17 cellular contexts compared by ENCODE assay signal in the genomic region with DNA sequence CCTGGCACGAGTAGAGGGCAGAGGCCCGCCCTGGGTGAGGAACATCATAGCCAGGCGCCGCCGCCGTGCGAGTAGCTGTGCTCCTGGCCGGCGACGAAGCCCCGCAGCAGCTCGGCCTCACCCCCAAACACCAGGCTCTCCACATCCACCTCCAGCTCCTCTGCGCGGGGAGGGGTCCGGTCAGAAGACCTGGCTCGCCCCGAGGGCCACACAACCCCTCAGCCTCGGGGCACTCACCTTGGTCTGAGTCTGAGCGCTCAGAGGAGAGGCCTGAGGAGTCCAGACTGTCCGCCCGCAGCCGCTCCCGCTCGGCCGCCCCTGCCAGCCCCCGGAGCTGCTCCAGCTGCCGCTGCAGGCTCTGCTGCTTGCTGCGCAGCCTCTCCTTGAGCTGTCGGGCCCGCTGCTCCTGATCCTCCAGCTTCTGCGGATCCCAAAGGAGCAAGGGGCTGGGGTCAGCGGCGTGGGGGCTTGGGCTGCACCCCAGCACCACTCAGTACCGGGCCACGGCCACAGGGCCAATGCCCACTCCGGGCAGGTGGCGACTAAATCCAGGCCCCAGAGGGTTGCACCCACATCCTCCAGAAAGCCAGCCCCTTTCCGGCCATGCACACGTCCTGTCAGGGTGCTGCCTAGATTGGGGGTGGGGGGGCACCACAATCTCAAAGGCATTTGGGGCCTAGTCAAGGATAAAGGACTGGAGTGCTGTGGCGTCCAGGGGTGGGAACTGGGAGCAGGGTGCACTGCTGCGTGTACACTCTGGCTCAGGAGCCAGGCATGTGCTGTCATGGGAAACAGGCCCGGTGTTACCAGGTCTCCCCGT. TPM values are rescaled to one million over a fixed set of nuclear protein-coding genes. Genes with fewer than 3 reads are reported as not detected.
A peak's percentile ranks its signal among the peaks of the same experiment; 100 is the strongest.
DNase-seq lines count a peak whose midpoint lies in the region; ATAC-seq and TF ChIP-seq lines count a peak whose summit lies in the region.
"Had no signal": no experiment of that assay in that cellular context is flagged by ENCODE, and none has a peak within 500 bp of the region (broad histone marks: within the 10 kb centered on the region; RNA-seq: fewer than 3 reads in every experiment).

No MANE protein-coding gene starts in this region.

- TF ChIP-seq CTCF in WTC11 (IDR thresholded peaks at IDR 0.05), result no peak
- TF ChIP-seq CTCF in lower lobe of right lung (IDR thresholded peaks at IDR 0.05), result no peak
- no peak for TF ChIP-seq CTCF in uterus (IDR thresholded peaks at IDR 0.05)

- no peak overlapping the region for H3K27ac Mint-ChIP-seq in WTC11

- peaks cover 30% of the 10 kb centered on the region for H3K36me3 ChIP-seq in lower lobe of right lung
- no peaks in the 10 kb centered on the region for H3K36me3 ChIP-seq in aorta (ENCODE audit: control insufficient read depth in 1 of 2, insufficient read depth in 2 of 2, low read length in 1 of 2)
- H3K36me3 ChIP-seq in uterus, result no peaks in the 10 kb centered on the region

- H3K9me3 Mint-ChIP-seq in WTC11, result no peaks in the 10 kb centered on the region
- H3K9me3 Mint-ChIP-seq: activated T-cell treated with anti-CD3 and anti-CD28 coated beads, Interleukin-2, amount 50 U/mL, for 72 hours; CD8-positive, alpha-beta T cell; central memory CD8-positive, alpha-beta T cell; type B pancreatic cell had no signal

- DNase-seq in Right ventricle myocardium inferior (ENCODE audit: missing footprints) (peak; percentile 67), cardiac septum (ENCODE audit: low spot score) (no peak), WTC11 (ENCODE audit: low spot score) (no peak), lower lobe of right lung (peak; percentile 61), aorta (peak; percentile 46 to 77), uterus (no peak), activated gamma-delta T cell treated with Interleukin-2 at 50 U/mL for 16 hours (no peak)
- DNase-seq: activated CD8-positive, alpha-beta T cell treated with anti-CD3 and anti-CD28 coated beads, Interleukin-2, amount 10 ng/mL, durations not matched to agents 7 days and 5 days; activated T-cell treated with anti-CD3 and anti-CD28 coated beads, Interleukin-2, amount 50 U/mL, for 72 hours; CD8-positive, alpha-beta T cell; hippocampal formation; NCI-H1048; small intestine had no signal

- peaks cover 29% of the 10 kb centered on the region for H3K36me3 Mint-ChIP-seq in WTC11

- no peaks in the 10 kb centered on the region for H3K27me3 Mint-ChIP-seq in WTC11 (ENCODE audit: low read depth)
- H3K27me3 Mint-ChIP-seq: central memory CD8-positive, alpha-beta T cell; type B pancreatic cell had no signal

- H3K27me3 ChIP-seq in lower lobe of right lung (ENCODE audit: low read depth) (no peaks in the 10 kb centered on the region), aorta (ENCODE audit: control insufficient read depth in 1 of 2, insufficient read depth in 2 of 2, low read length in 1 of 2) (no peaks in the 10 kb centered on the region), uterus (no peaks in the 10 kb centered on the region)

- intact Hi-C loops in Right ventricle myocardium inferior (cut with DNase I) (no loop called here), cardiac septum (cut with DNase I) (no loop called here), lower lobe of right lung (cut with DNase I) (no loop called here), aorta (cut with DNase I) (no loop called here), uterus (cut with DNase I; ENCODE audit: low total_unique reads) (loop anchor here (10.0 kb wide), 1 partner anchor 193 kb away; no protein-coding TSS in a partner anchor)

- no peak overlapping the region for H3K4me3 Mint-ChIP-seq in WTC11
- H3K4me3 Mint-ChIP-seq: activated CD8-positive, alpha-beta T cell treated with anti-CD3 and anti-CD28 coated beads, Interleukin-2, amount 10 ng/mL, durations not matched to agents 7 days and 5 days; activated T-cell treated with anti-CD3 and anti-CD28 coated beads, Interleukin-2, amount 50 U/mL, for 72 hours; CD8-positive, alpha-beta T cell; central memory CD8-positive, alpha-beta T cell had no signal

- H3K9me3 ChIP-seq in lower lobe of right lung (no peaks in the 10 kb centered on the region), aorta (ENCODE audit: control insufficient read depth, low read length) (no peaks in the 10 kb centered on the region), uterus (no peaks in the 10 kb centered on the region)

- POLR2A ChIA-PET in WTC11 (lab: Charles Lee), result interaction anchor here (1.2 kb wide), 2 partner anchors 140 to 174 kb away, joined by 3 read pairs; a partner anchor contains a TSS

- WGBS in aorta, 2 donors, result 83 to 84% methylated on average over 42 to 43 of the region's 43 CpGs

- H3K4me1 Mint-ChIP-seq in WTC11, result peaks cover 25% of the 10 kb centered on the region

- H3K4me1 ChIP-seq in lower lobe of right lung (peaks cover 77% of the 10 kb centered on the region), aorta (ENCODE audit: control insufficient read depth in 1 of 2, insufficient read depth in 2 of 2, low read length in 2 of 2) (no peaks in the 10 kb centered on the region), uterus (peaks cover 0 to 6% of the 10 kb centered on the region in 2 donors)

- H3K27ac ChIP-seq in lower lobe of right lung (peak overlapping the region; percentile 76), aorta (ENCODE audit: low read depth in 1 of 2, low read length in 2 of 2) (no peak overlapping the region), uterus (no peak overlapping the region)

- TF ChIP-seq POLR2A in uterus (IDR thresholded peaks at IDR 0.05), result no peak

- H3K4me3 ChIP-seq in lower lobe of right lung (peak overlapping the region; percentile 15), aorta (ENCODE audit: low read length in 2 of 2) (no peak overlapping the region), uterus (no peak overlapping the region)

- CTCF ChIA-PET in WTC11 (lab: Charles Lee), result interaction anchor here (0.7 to 4.5 kb wide), 13 partner anchors 10 to 221 kb away, joined by 3 to 85 read pairs (median 21); a partner anchor contains a TSS

- ATAC-seq in Right ventricle myocardium inferior, result no peak
- no peak for ATAC-seq in WTC11
- no peak for ATAC-seq in lower lobe of right lung
- no peak for ATAC-seq in aorta (ENCODE audit: low FRiP score)
- no peak for ATAC-seq in GM18873 (IDR thresholded peaks at IDR 0.05; ENCODE audit: low FRiP score, unreplicated experiment)
- ATAC-seq: activated CD8-positive, alpha-beta T cell treated with anti-CD3 and anti-CD28 coated beads, Interleukin-2, amount 10 ng/mL, durations not matched to agents 7 days and 5 days; activated T-cell treated with anti-CD3 and anti-CD28 coated beads, Interleukin-2, amount 50 U/mL, for 72 hours; CD8-positive, alpha-beta T cell; left colon had no signal

TF ChIP-seq in WTC11, 78 proteins besides CTCF, POLR2A, EP300 and RAD21:
- TF ChIP-seq KAT7 (CRISPR knock-in tag; IDR thresholded peaks at IDR 0.05; ENCODE audit: borderline replicate concordance), result no peak
- TF ChIP-seq ZNF263 (CRISPR knock-in tag; IDR thresholded peaks at IDR 0.05; ENCODE audit: low read depth), result 0 out of 2 replicates have a peak, but pooled peaks have one; percentile 35
- TF ChIP-seq TEAD1 (CRISPR knock-in tag; IDR thresholded peaks at IDR 0.05), result no peak
- TF ChIP-seq ZNF396 (CRISPR knock-in tag; IDR thresholded peaks at IDR 0.05; ENCODE audit: borderline replicate concordance), result no peak
- no peak for TF ChIP-seq NFE2L1 (CRISPR knock-in tag; IDR thresholded peaks at IDR 0.05)
- TF ChIP-seq ETV6 (CRISPR knock-in tag; IDR thresholded peaks at IDR 0.05), result no peak
- TF ChIP-seq, protein P1, sequence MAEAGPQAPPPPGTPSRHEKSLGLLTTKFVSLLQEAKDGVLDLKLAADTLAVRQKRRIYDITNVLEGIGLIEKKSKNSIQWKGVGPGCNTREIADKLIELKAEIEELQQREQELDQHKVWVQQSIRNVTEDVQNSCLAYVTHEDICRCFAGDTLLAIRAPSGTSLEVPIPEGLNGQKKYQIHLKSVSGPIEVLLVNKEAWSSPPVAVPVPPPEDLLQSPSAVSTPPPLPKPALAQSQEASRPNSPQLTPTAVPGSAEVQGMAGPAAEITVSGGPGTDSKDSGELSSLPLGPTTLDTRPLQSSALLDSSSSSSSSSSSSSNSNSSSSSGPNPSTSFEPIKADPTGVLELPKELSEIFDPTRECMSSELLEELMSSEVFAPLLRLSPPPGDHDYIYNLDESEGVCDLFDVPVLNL (CRISPR knock-in tag; IDR thresholded peaks at IDR 0.05; ENCODE audit: borderline replicate concordance, low read depth), result no peak

RNA-seq across cellular contexts. Expression of a gene that starts 3.9 kb away (rescaled TPM):
- total RNA-seq in Right ventricle myocardium inferior, result 2.0 TPM
- 1.9 TPM for total RNA-seq in cardiac septum
- 16.9 to 25.7 TPM (median 18.8 TPM) in 3 replicates for total RNA-seq in WTC11 (2021)
- 10.8 TPM for total RNA-seq in lower lobe of right lung
- total RNA-seq in aorta, result 1 to 10 TPM; 9.1 to 9.2 TPM
- polyA plus RNA-seq in aorta, result 10 to 100 TPM in 1 of 2 donors, 1 to 10 TPM in 1; 4.1 to 52.6 TPM
- total RNA-seq in uterus, result 10 to 100 TPM in 1 of 4 donors, 1 to 10 TPM in 2, under 1 TPM in 1; 0.51 to 29.0 (median 6.8) TPM

RNA-seq across cellular contexts. Expression of a gene that starts 4.2 kb away (rescaled TPM):
- total RNA-seq in Right ventricle myocardium inferior (34.1 TPM), cardiac septum (49.8 TPM), WTC11 (2021) (235 to 273 TPM (median 245 TPM) in 3 replicates), lower lobe of right lung (101 TPM), aorta (10 to 100 TPM; 57.2 to 72.7 TPM), uterus (10 to 100 TPM; 25.4 to 73.1 (median 49.0) TPM)
- 100 to 1,000 TPM in 1 of 2 donors, 10 to 100 TPM in 1; 91.0 to 104 TPM for polyA plus RNA-seq in aorta

RNA-seq across cellular contexts. Expression of a gene that starts 4.2 kb away (rescaled TPM):
- total RNA-seq in Right ventricle myocardium inferior (18.9 TPM), cardiac septum (19.0 TPM), WTC11 (2021) (37.0 to 40.2 TPM (median 38.0 TPM) in 3 replicates), lower lobe of right lung (41.6 TPM), aorta (10 to 100 TPM; 19.6 to 28.7 TPM), uterus (10 to 100 TPM in 3 of 4 donors, 1 to 10 TPM in 1; 8.2 to 62.0 (median 19.3) TPM)
- 10 to 100 TPM; 49.6 to 80.7 TPM for polyA plus RNA-seq in aorta

RNA-seq across cellular contexts. Expression of a gene that starts 43.7 kb away (rescaled TPM):
- total RNA-seq in Right ventricle myocardium inferior (72.3 TPM), cardiac septum (67.5 TPM), WTC11 (2021) (141 to 162 TPM (median 147 TPM) in 3 replicates), lower lobe of right lung (108 TPM), aorta (10 to 100 TPM; 86.2 to 89.0 TPM), uterus (100 to 1,000 TPM in 3 of 4 donors, 10 to 100 TPM in 1; 83.2 to 210 (median 170) TPM)
- 100 to 1,000 TPM; 142 to 145 TPM for polyA plus RNA-seq in aorta

RNA-seq across cellular contexts. Expression of a gene that starts 50.0 kb away (rescaled TPM):
- total RNA-seq in Right ventricle myocardium inferior (3.9 TPM), cardiac septum (4.3 TPM), WTC11 (2021) (60.4 to 74.6 TPM (median 64.6 TPM) in 3 replicates), lower lobe of right lung (16.2 TPM), aorta (10 to 100 TPM in 1 of 2 donors, 1 to 10 TPM in 1; 8.8 to 15.0 TPM), uterus (10 to 100 TPM in 3 of 4 donors, 1 to 10 TPM in 1; 1.5 to 25.6 (median 13.6) TPM)
- polyA plus RNA-seq in aorta, result 1 to 10 TPM; 5.7 to 9.4 TPM

Comparison
In these comparisons a context has a peak if more than half of its experiments do, and no peak if none do; other contexts are left out.
1. DNase-seq: peak in Right ventricle myocardium inferior (single experiment), lower lobe of right lung (single experiment) and aorta (2 of 2); none in cardiac septum (single experiment), WTC11 (single experiment), uterus (0 of 2) and activated gamma-delta T cell treated with Interleukin-2 at 50 U/mL for 16 hours (single experiment).